ENCODE assay signal across 1 cellular context in the genomic region with DNA sequence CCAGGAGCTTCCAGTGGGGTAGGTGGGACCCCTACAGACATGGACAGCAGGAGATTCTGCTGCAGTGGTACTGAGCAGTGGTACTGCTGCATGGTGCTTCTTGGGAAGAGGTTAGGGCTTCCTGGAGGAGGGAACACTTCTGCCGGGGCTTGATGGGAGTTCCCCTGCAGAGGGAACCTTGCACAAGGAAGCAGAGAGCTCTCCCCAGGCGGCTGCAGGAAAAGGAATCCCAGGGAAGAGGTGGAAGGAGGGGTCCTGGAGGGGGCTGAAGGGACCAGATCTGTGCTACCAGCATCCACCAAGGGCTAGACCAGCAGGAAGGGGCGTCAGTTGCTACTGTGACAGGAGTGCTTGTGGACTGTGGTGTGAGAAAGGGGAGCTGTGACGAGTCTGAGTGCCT.
TF ChIP-seq lines count a peak whose summit lies in the region.

No MANE protein-coding gene starts in this region.

TF ChIP-seq in IMR-90, 13 proteins besides CTCF, POLR2A, EP300 and RAD21:
- no peak for TF ChIP-seq BHLHE40 (IDR thresholded peaks at IDR 0.05; ENCODE audit: low read depth, low read length)
- no peak for TF ChIP-seq MXI1 (IDR thresholded peaks at IDR 0.05; ENCODE audit: borderline replicate concordance, low read depth, low read length)
- TF ChIP-seq RFX5 (IDR thresholded peaks at IDR 0.05; ENCODE audit: low read depth, low read length) = no peak
- no peak for TF ChIP-seq MAZ (IDR thresholded peaks at IDR 0.05; ENCODE audit: borderline replicate concordance, low read depth, low read length)
- TF ChIP-seq, protein P1, sequence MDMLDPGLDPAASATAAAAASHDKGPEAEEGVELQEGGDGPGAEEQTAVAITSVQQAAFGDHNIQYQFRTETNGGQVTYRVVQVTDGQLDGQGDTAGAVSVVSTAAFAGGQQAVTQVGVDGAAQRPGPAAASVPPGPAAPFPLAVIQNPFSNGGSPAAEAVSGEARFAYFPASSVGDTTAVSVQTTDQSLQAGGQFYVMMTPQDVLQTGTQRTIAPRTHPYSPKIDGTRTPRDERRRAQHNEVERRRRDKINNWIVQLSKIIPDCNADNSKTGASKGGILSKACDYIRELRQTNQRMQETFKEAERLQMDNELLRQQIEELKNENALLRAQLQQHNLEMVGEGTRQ (IDR thresholded peaks at IDR 0.05; ENCODE audit: low read depth, low read length) = no peak
- TF ChIP-seq CHD1 (IDR thresholded peaks at IDR 0.05; ENCODE audit: low read depth, low read length) = no peak
- no peak for TF ChIP-seq SMC3 (IDR thresholded peaks at IDR 0.05; ENCODE audit: low read depth, low read length)
- no peak for TF ChIP-seq FOS (IDR thresholded peaks at IDR 0.05; ENCODE audit: low read depth, low read length)
- no peak for TF ChIP-seq CEBPB (IDR thresholded peaks at IDR 0.05; ENCODE audit: low read depth, low read length)
- TF ChIP-seq MAFK (IDR thresholded peaks at IDR 0.05; ENCODE audit: low read depth, low read length) = no peak
- TF ChIP-seq, protein P2, sequence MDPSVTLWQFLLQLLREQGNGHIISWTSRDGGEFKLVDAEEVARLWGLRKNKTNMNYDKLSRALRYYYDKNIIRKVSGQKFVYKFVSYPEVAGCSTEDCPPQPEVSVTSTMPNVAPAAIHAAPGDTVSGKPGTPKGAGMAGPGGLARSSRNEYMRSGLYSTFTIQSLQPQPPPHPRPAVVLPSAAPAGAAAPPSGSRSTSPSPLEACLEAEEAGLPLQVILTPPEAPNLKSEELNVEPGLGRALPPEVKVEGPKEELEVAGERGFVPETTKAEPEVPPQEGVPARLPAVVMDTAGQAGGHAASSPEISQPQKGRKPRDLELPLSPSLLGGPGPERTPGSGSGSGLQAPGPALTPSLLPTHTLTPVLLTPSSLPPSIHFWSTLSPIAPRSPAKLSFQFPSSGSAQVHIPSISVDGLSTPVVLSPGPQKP (IDR thresholded peaks at IDR 0.05; ENCODE audit: borderline replicate concordance, low read depth, low read length) = no peak
- TF ChIP-seq RCOR1 (IDR thresholded peaks at IDR 0.05; ENCODE audit: insufficient replicate concordance, low read length) = no peak
- TF ChIP-seq NFE2L2 (IDR thresholded peaks at IDR 0.05; ENCODE audit: low read depth, low read length) = no peak
